In genomic region chr19:7943444-7944176, GRCh38 we compare ENCODE assay signal across 8 cellular contexts. TPM values are rescaled to one million over a fixed set of nuclear protein-coding genes. Genes with fewer than 3 reads are reported as not detected.
A peak's percentile ranks its signal among the peaks of the same experiment; 100 is the strongest.
DNase-seq lines count a peak whose midpoint lies in the region; ATAC-seq, FAIRE-seq and TF ChIP-seq lines count a peak whose summit lies in the region.

Gene TIMM44 (minus strand): TSS chr19:7943666. CDS start chr19:7943651, 15 bp downstream.

- H3K27me3 ChIP-seq in Loucy (ENCODE audit: insufficient read depth, low read length, poor library complexity, severe bottlenecking) = no peaks in the 10 kb centered on the region

- H3K9me2 ChIP-seq in Loucy (replicated peaks; ENCODE audit: low read depth, low read length) = no peaks in the 10 kb centered on the region

- peak within 1 kb of the TSS; percentile 95 for H3K4me3 Mint-ChIP-seq in natural killer cell

- H3K4me3 ChIP-seq in Loucy (ENCODE audit: low read length, poor library complexity, severe bottlenecking) = peak within 1 kb of the TSS; percentile 80

- TF ChIP-seq POLR2A in H54 (IDR thresholded peaks at IDR 0.05; ENCODE audit: low read depth, low read length) (peak; percentile 88), Raji (IDR thresholded peaks at IDR 0.05; ENCODE audit: insufficient read depth, low read depth, low read length) (peak; percentile 100)

- no peaks in the 10 kb centered on the region for H4K20me1 ChIP-seq in Loucy (ENCODE audit: insufficient read depth, low read length, poor library complexity, severe bottlenecking)

- H3K4me2 ChIP-seq in Loucy (ENCODE audit: low read depth, low read length, poor library complexity, severe bottlenecking) = peak within 1 kb of the TSS; percentile 89

- H3K36me3 Mint-ChIP-seq in natural killer cell = peaks cover 6% of the 10 kb centered on the region

- H3K9me3 Mint-ChIP-seq in natural killer cell = no peaks in the 10 kb centered on the region

- FAIRE-seq in H54 (lab: Jason Lieb, UNC) = peak; percentile 78

- intact Hi-C loops in natural killer cell (cut with micrococcal nuclease) = loop anchor here (1.0 to 2.0 kb wide), 5 partner anchors 15 to 310 kb away; partner anchors contain the start of gene MAP2K7

- H3K79me2 ChIP-seq in Loucy (ENCODE audit: insufficient read depth, low read length) = peaks cover 31% of the 10 kb centered on the region

- H3K9me3 ChIP-seq in Loucy (ENCODE audit: insufficient read depth, low read depth, low read length) = no peaks in the 10 kb centered on the region

- peak within 1 kb of the TSS; percentile 91 for H2AFZ ChIP-seq in Loucy (ENCODE audit: low read length)

- TF ChIP-seq CTCF in Loucy (conservative IDR thresholded peaks at IDR 0.05; ENCODE audit: low read length) (no peak), natural killer cell (IDR thresholded peaks at IDR 0.05) (no peak)

- peaks cover 15 to 34% of the 10 kb centered on the region in 2 donors for H3K4me1 Mint-ChIP-seq in natural killer cell

- peak within 1 kb of the TSS; percentile 90 for H3K9ac ChIP-seq in Loucy (ENCODE audit: low read depth, low read length, poor library complexity, severe bottlenecking)

- H3K27me3 Mint-ChIP-seq in natural killer cell (ENCODE audit: low read depth in 2 of 2) = peaks cover 0 to 4% of the 10 kb centered on the region in 2 donors

- DNase-seq in EL (peak; percentile 100), H54 (ENCODE audit: insufficient read length, low spot score) (peak; percentile 94), fibroblast of peridontal ligament (ENCODE audit: extremely low read depth) (peak; percentile 99), natural killer cell (peak; percentile 98)
- DNase-seq in activated T-helper 9 cell treated with anti-CD3 and anti-CD28 coated beads, Interleukin-2, amount 50 U/mL, for 16 hours (ENCODE audit: low read depth) = peak; percentile 98
- DNase-seq in stimulated activated naive CD4-positive, alpha-beta T cell treated with Interleukin-2 at 50 U/mL for 16 hours (lab: John Stamatoyannopoulos, UW) = peak; percentile 99

- peaks cover 6% of the 10 kb centered on the region for H3K4me1 ChIP-seq in Loucy (ENCODE audit: insufficient read depth, low read length, poor library complexity, severe bottlenecking)

- peak within 1 kb of the TSS; percentile 98 to 100 for H3K27ac Mint-ChIP-seq in natural killer cell

- H3F3A ChIP-seq in Loucy (ENCODE audit: low read depth) = no peaks in the 10 kb centered on the region

- ATAC-seq in natural killer cell = peak; percentile 93 to 98 (median 94)

- H3K36me3 ChIP-seq in Loucy (ENCODE audit: insufficient read depth, low read length) = no peaks in the 10 kb centered on the region

RNA-seq across cellular contexts. Expression of gene TIMM44, which starts in this region (rescaled TPM):
- 100 to 1,000 TPM in 1 of 3 donors, 10 to 100 TPM in 2; 83.3 to 116 (median 89.4) TPM for total RNA-seq in natural killer cell

Comparison
In these comparisons a context has a peak if more than half of its experiments do, and no peak if none do; other contexts are left out.
1. Peak in every context shown above with its lines: DNase-seq, ATAC-seq and H3K4me3 ChIP-seq.